ENCODE assay signal across 8 cellular contexts in genomic region chr5:67206381-67207328, GRCh38. TPM values are rescaled to one million over a fixed set of nuclear protein-coding genes. Genes with fewer than 3 reads are reported as not detected.
DNase-seq lines count a peak whose midpoint lies in the region; ATAC-seq and TF ChIP-seq lines count a peak whose summit lies in the region.

No MANE protein-coding gene starts in this region.

- TF ChIP-seq CTCF in Panc1 (IDR thresholded peaks at IDR 0.05) (no peak), left lung (IDR thresholded peaks at IDR 0.05) (no peak)

- H3K27me3 Mint-ChIP-seq in activated T-cell treated with anti-CD3 and anti-CD28 coated beads, Interleukin-2, amount 50 U/mL, for 72 hours (ENCODE audit: low read depth), result no peaks in the 10 kb centered on the region

- H3K9me3 ChIP-seq in Panc1 (ENCODE audit: control insufficient read depth, insufficient read depth, low read depth, low read length), result no peaks in the 10 kb centered on the region
- H3K9me3 ChIP-seq in left lung, result no peaks in the 10 kb centered on the region

- no peaks in the 10 kb centered on the region for H3K36me3 ChIP-seq in Panc1 (ENCODE audit: control insufficient read depth, insufficient read depth, low read length)
- no peaks in the 10 kb centered on the region for H3K36me3 ChIP-seq in left lung

- H3K4me3 Mint-ChIP-seq in activated T-cell treated with anti-CD3 and anti-CD28 coated beads, Interleukin-2, amount 50 U/mL, for 72 hours, result peak overlapping the region; percentile 48 to 76

- POLR2A ChIA-PET in Panc1 (lab: Charles Lee), result no interaction called here

- CTCF ChIA-PET in Panc1 (lab: Charles Lee), result interaction anchor here (0.5 to 0.7 kb wide), 2 partner anchors 44 to 82 kb away, joined by 3 to 4 read pairs; no protein-coding TSS in a partner anchor

- H3K4me1 Mint-ChIP-seq in activated T-cell treated with anti-CD3 and anti-CD28 coated beads, Interleukin-2, amount 50 U/mL, for 72 hours (ENCODE audit: low read depth), result peaks cover 79% of the 10 kb centered on the region

- no TSS peak for BruUV-seq in Panc1 (replicated peaks; lab: Mats Ljungman, UMichigan)

- peak; percentile 96 for DNase-seq in Panc1 (ENCODE audit: low read depth, low spot score)
- peak; percentile 87 to 91 for DNase-seq in activated T-cell treated with anti-CD3 and anti-CD28 coated beads, Interleukin-2, amount 50 U/mL, for 72 hours
- peak in 1 of 2 donors; percentile 68 for DNase-seq in left lung
- peak; percentile 88 for DNase-seq in stimulated activated naive CD4-positive, alpha-beta T cell treated with Interleukin-2 at 50 U/mL for 16 hours (lab: John Stamatoyannopoulos, UW)
- DNase-seq in NCI-H128 (lab: John Stamatoyannopoulos, UW; ENCODE audit: unreplicated experiment), result no peak
- no peak for DNase-seq in amniotic stem cell (lab: John Stamatoyannopoulos, UW)

- intact Hi-C loops in Panc1 (cut with micrococcal nuclease; ENCODE audit: unreplicated experiment), result loop anchor here (5.0 to 10.0 kb wide), 2 partner anchors 219 to 392 kb away; no protein-coding TSS in a partner anchor
- intact Hi-C loops in left lung (cut with DNase I), result loop anchor here in 1 of 2 donors (5.0 kb wide), 2 partner anchors 49 to 394 kb away; no protein-coding TSS in a partner anchor

- H3K27me3 ChIP-seq in Panc1 (ENCODE audit: control insufficient read depth, insufficient read depth, low read length), result no peaks in the 10 kb centered on the region
- no peaks in the 10 kb centered on the region for H3K27me3 ChIP-seq in left lung

- H3K4me1 ChIP-seq in Panc1 (ENCODE audit: control insufficient read depth, insufficient read depth, low read length) (no peaks in the 10 kb centered on the region), left lung (peaks cover 0 to 70% of the 10 kb centered on the region in 2 donors)

- H3K4me3 ChIP-seq in Panc1 (ENCODE audit: low read depth in 2 of 2, low read length in 2 of 2) (no peak overlapping the region), left lung (no peak overlapping the region)

- ATAC-seq in GM18520 (IDR thresholded peaks at IDR 0.05; ENCODE audit: unreplicated experiment) (peak; percentile 75), HG02970 (IDR thresholded peaks at IDR 0.05; ENCODE audit: low FRiP score, unreplicated experiment) (peak; percentile 81), Panc1 (peak; percentile 81), left lung (peak; percentile 84)
- peak; percentile 89 to 92 for ATAC-seq in activated T-cell treated with anti-CD3 and anti-CD28 coated beads, Interleukin-2, amount 50 U/mL, for 72 hours (replicated peaks in 1 of 2)

- in situ Hi-C loops in Panc1 (cut with HindIII; ENCODE audit: low pct_unique_long_range_greater_than_20kb, low sequenced_read_pairs), result no loop called here

- peak overlapping the region; percentile 95 for H3K27ac Mint-ChIP-seq in activated T-cell treated with anti-CD3 and anti-CD28 coated beads, Interleukin-2, amount 50 U/mL, for 72 hours

- no peaks in the 10 kb centered on the region for H3K9me3 Mint-ChIP-seq in activated T-cell treated with anti-CD3 and anti-CD28 coated beads, Interleukin-2, amount 50 U/mL, for 72 hours

- H3K27ac ChIP-seq in Panc1 (ENCODE audit: low read length) (no peak overlapping the region), left lung (peak overlapping the region; percentile 16 to 79)

- peaks cover 0 to under 1% of the 10 kb centered on the region in 2 donors for H3K36me3 Mint-ChIP-seq in activated T-cell treated with anti-CD3 and anti-CD28 coated beads, Interleukin-2, amount 50 U/mL, for 72 hours (ENCODE audit: insufficient read depth in 2 of 2)

RNA-seq across cellular contexts. Expression of gene CD180, which starts 10.1 kb away (rescaled TPM):
- total RNA-seq in Panc1 (2021; ENCODE audit: unreplicated experiment) (not detected), left lung (1 to 10 TPM; 3.1 to 9.4 TPM)
- not detected for polyA plus RNA-seq in Panc1 (2012; ENCODE audit: insufficient read length)
- total RNA-seq in activated T-cell treated with anti-CD3 and anti-CD28 coated beads, Interleukin-2, amount 50 U/mL, for 72 hours, result under 1 TPM; 0.05 to 0.14 TPM

Comparison
In these comparisons a context has a peak if more than half of its experiments do, and no peak if none do; other contexts are left out.
1. DNase-seq: peak in Panc1 (single experiment), activated T-cell treated with anti-CD3 and anti-CD28 coated beads, Interleukin-2, amount 50 U/mL, for 72 hours (2 of 2) and stimulated activated naive CD4-positive, alpha-beta T cell treated with Interleukin-2 at 50 U/mL for 16 hours (single experiment); none in NCI-H128 (single experiment) and amniotic stem cell (single experiment).
2. Peak in every context shown above with its lines, with median percentiles within 50 percentile points of each other: ATAC-seq.